ENCODE assay signal across 20 cellular contexts in the genomic region with DNA sequence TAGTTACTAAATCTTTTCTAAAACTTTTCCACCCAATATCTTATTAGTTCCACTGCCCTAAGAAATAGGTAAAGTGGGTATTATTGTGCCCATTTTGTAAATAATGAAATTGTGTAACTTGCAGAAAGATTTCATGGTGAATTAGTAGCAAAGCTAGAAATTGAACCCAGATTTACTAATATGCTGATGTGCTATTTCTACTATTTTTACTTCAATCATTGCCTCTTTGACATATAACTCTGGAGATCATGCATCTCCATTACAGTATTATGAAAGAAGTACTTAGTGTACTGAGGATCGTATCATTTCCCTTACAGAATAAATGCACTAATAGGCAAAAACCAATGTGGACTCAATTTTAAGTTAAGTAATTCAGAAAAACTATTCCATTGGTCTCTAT.
"Had no signal": no experiment of that assay in that cellular context is flagged by ENCODE, and none has a peak within 500 bp of the region (broad histone marks: within the 10 kb centered on the region; RNA-seq: fewer than 3 reads in every experiment).

No MANE protein-coding gene starts in this region.

- H3K4me1 ChIP-seq: lower lobe of right lung, parathyroid adenoma, spleen, transverse colon, vagina had no signal

- H3K36me3 ChIP-seq: lower lobe of right lung, sigmoid colon, suprapubic skin, vagina had no signal

- H3K9me3 Mint-ChIP-seq: natural killer cell treated with Interleukin-12 subunit alpha and Interleukin-12 subunit beta and Interleukin-15 and Interleukin-18, amount 100 ng/mL, for 72 hours; stimulated activated naive CD8-positive, alpha-beta T cell treated with anti-CD3 and anti-CD28 coated beads, Interleukin-15, amount 100 ng/mL, for 72 hours had no signal

- H3K4me3 Mint-ChIP-seq: naive B cell; natural killer cell treated with Interleukin-12 subunit alpha and Interleukin-12 subunit beta and Interleukin-15 and Interleukin-18, amount 100 ng/mL, for 72 hours; neural progenitor cell; stimulated activated naive B cell treated with anti-CD40 and anti-IgM and Interleukin-4, amounts not matched to agents 10 μg/mL and 1 μg/mL and 100 μg/mL, for 72 hours; stimulated activated naive CD8-positive, alpha-beta T cell treated with anti-CD3 and anti-CD28 coated beads, Interleukin-15, amount 100 ng/mL, for 72 hours had no signal

- H3K27me3 Mint-ChIP-seq: naive B cell; natural killer cell treated with Interleukin-12 subunit alpha and Interleukin-12 subunit beta and Interleukin-15 and Interleukin-18, amount 100 ng/mL, for 72 hours; progenitor cell of endocrine pancreas; stimulated activated naive B cell treated with anti-CD40 and anti-IgM and Interleukin-4, amounts not matched to agents 10 μg/mL and 1 μg/mL and 100 μg/mL, for 72 hours; stimulated activated naive CD8-positive, alpha-beta T cell treated with anti-CD3 and anti-CD28 coated beads, Interleukin-15, amount 100 ng/mL, for 72 hours had no signal

- FAIRE-seq: colon, frontal cortex, keratinocyte had no signal

- H2AFZ ChIP-seq: neural progenitor cell, parathyroid adenoma had no signal

- H3K27me3 ChIP-seq: dorsolateral prefrontal cortex, neural progenitor cell, sigmoid colon, spleen, suprapubic skin, transverse colon, vagina had no signal

- H3K27ac Mint-ChIP-seq: naive B cell; natural killer cell treated with Interleukin-12 subunit alpha and Interleukin-12 subunit beta and Interleukin-15 and Interleukin-18, amount 100 ng/mL, for 72 hours; neural progenitor cell; progenitor cell of endocrine pancreas; stimulated activated naive B cell treated with anti-CD40 and anti-IgM and Interleukin-4, amounts not matched to agents 10 μg/mL and 1 μg/mL and 100 μg/mL, for 72 hours; stimulated activated naive CD8-positive, alpha-beta T cell treated with anti-CD3 and anti-CD28 coated beads, Interleukin-15, amount 100 ng/mL, for 72 hours had no signal

- DNase-seq: dorsolateral prefrontal cortex; effector CD4-positive, alpha-beta T cell; left ventricle myocardium superior; lower lobe of right lung; naive B cell; right cardiac atrium; sigmoid colon; spleen; stimulated activated naive B cell treated with anti-CD40 and anti-IgM and Interleukin-4, amounts not matched to agents 10 μg/mL and 1 μg/mL and 100 μg/mL, for 72 hours; stimulated activated naive CD8-positive, alpha-beta T cell treated with anti-CD3 and anti-CD28 coated beads, Interleukin-15, amount 100 ng/mL, for 72 hours; transverse colon had no signal

- H3K4me3 ChIP-seq: dorsolateral prefrontal cortex, lower lobe of right lung, neural progenitor cell, sigmoid colon, spleen, suprapubic skin, transverse colon, vagina had no signal

- H3K4me2 ChIP-seq: neural progenitor cell had no signal

- H3K79me2 ChIP-seq: parathyroid adenoma had no signal

- H3K9me3 ChIP-seq: lower lobe of right lung, sigmoid colon, suprapubic skin, transverse colon, vagina had no signal

- H3K27ac ChIP-seq: lower lobe of right lung, neural progenitor cell, parathyroid adenoma, sigmoid colon, spleen, suprapubic skin, transverse colon, vagina had no signal

- H3K9ac ChIP-seq: neural progenitor cell, parathyroid adenoma had no signal
